In genomic region chr9:124078641-124079040, GRCh38 we compare ENCODE assay signal across 13 cellular contexts.
DNase-seq lines count a peak whose midpoint lies in the region; ATAC-seq and TF ChIP-seq lines count a peak whose summit lies in the region.
"Had no signal": no experiment of that assay in that cellular context is flagged by ENCODE, and none has a peak within 500 bp of the region (broad histone marks: within the 10 kb centered on the region; RNA-seq: fewer than 3 reads in every experiment).

No MANE protein-coding gene starts in this region.

- no peaks in the 10 kb centered on the region for H3K36me3 ChIP-seq in mesendoderm (ENCODE audit: control insufficient read depth, insufficient read depth, low read length)
- H3K36me3 ChIP-seq in effector memory CD4-positive, alpha-beta T cell (ENCODE audit: control insufficient read depth, insufficient read depth, low read length) = no peaks in the 10 kb centered on the region

- H4K8ac ChIP-seq in mesendoderm (ENCODE audit: low read depth, low read length) = no peak overlapping the region

- H2BK15ac ChIP-seq in mesendoderm (replicated peaks; ENCODE audit: low read depth) = no peak overlapping the region

- H3K4me1 ChIP-seq in mesendoderm (ENCODE audit: control insufficient read depth, low read depth, low read length) = peaks cover 2% of the 10 kb centered on the region
- H3K4me1 ChIP-seq in effector memory CD4-positive, alpha-beta T cell (ENCODE audit: control insufficient read depth, insufficient read depth, low read length, poor library complexity, severe bottlenecking) = no peaks in the 10 kb centered on the region

- peaks cover 0 to 6% (median 2%) of the 10 kb centered on the region in 7 donors for H3K9me3 Mint-ChIP-seq in CD14-positive monocyte

- H4K5ac ChIP-seq in mesendoderm (ENCODE audit: low read length) = no peak overlapping the region

- H2BK5ac ChIP-seq in mesendoderm (ENCODE audit: low read length) = no peak overlapping the region

- TF ChIP-seq CTCF in LNCaP clone FGC (IDR thresholded peaks at IDR 0.05; ENCODE audit: control insufficient read depth, extremely low read depth, insufficient read depth) (no peak), choroid plexus epithelial cell (conservative IDR thresholded peaks at IDR 0.05; ENCODE audit: low read depth, low read length) (no peak), CD14-positive monocyte (IDR thresholded peaks at IDR 0.05) (no peak)

- peak overlapping the region; percentile 42 for H3K4ac ChIP-seq in mesendoderm (ENCODE audit: low read depth, low read length)

- no peak overlapping the region for H3K56ac ChIP-seq in mesendoderm (ENCODE audit: low read length)

- no peak overlapping the region for H3K4me3 Mint-ChIP-seq in CD14-positive monocyte

- no peaks in the 10 kb centered on the region for H3K9me3 ChIP-seq in effector memory CD4-positive, alpha-beta T cell (ENCODE audit: control insufficient read depth, low read length)

- no peak overlapping the region for H3K18ac ChIP-seq in mesendoderm (ENCODE audit: low read length)

- no peak for ATAC-seq in HG02870 (IDR thresholded peaks at IDR 0.05; ENCODE audit: unreplicated experiment)

- H3K4me1 Mint-ChIP-seq in CD14-positive monocyte = peaks cover 10% of the 10 kb centered on the region

- H3K79me2 ChIP-seq in mesendoderm (ENCODE audit: control insufficient read depth, insufficient read depth, low read length) = no peaks in the 10 kb centered on the region

- H2BK120ac ChIP-seq in mesendoderm (ENCODE audit: low read depth, low read length) = no peak overlapping the region

- no peaks in the 10 kb centered on the region for H3K36me3 Mint-ChIP-seq in CD14-positive monocyte

- no peaks in the 10 kb centered on the region for H3K27me3 ChIP-seq in mesendoderm (ENCODE audit: insufficient read depth, low read length, poor library complexity)
- H3K27me3 ChIP-seq in effector memory CD4-positive, alpha-beta T cell (replicated peaks; ENCODE audit: control insufficient read depth, insufficient read depth, low read length, poor library complexity, severe bottlenecking) = no peaks in the 10 kb centered on the region

- peak; percentile 79 for DNase-seq in AG20443 (ENCODE audit: low spot score)
- peak; percentile 35 for DNase-seq in LNCaP clone FGC (ENCODE audit: low read depth)
- peak; percentile 56 for DNase-seq in choroid plexus epithelial cell (ENCODE audit: low read depth)
- peak; percentile 74 for DNase-seq in mesendoderm
- no peak for DNase-seq in stimulated activated CD4-positive, alpha-beta T cell treated with anti-CD3 and anti-CD28 coated beads, Interleukin-4, amount 100 ng/mL, for 24 hours
- DNase-seq in effector memory CD4-positive, alpha-beta T cell = no peak
- DNase-seq in CD14-positive monocyte (ENCODE audit: low spot score) = no peak
- DNase-seq: activated CD8-positive, alpha-beta memory T cell treated with anti-CD3 and anti-CD28 coated beads, Interleukin-2, amount 50 U/mL, for 48 hours; cerebellar nuclear complex; NCI-H526 treated with DMSO at 0.1 percent for 48 hours had no signal

- H3K9ac ChIP-seq in mesendoderm (ENCODE audit: low read length) = no peak overlapping the region
- H3K9ac ChIP-seq: KMS-11 had no signal

- H3K79me1 ChIP-seq in mesendoderm (ENCODE audit: low read length) = no peaks in the 10 kb centered on the region

- WGBS in mesendoderm (ENCODE audit: extremely low coverage, insufficient coverage, low lambda C conversion rate) = no CpG with 5 or more reads among the region's 4 CpGs

- no peak overlapping the region for H3K23ac ChIP-seq in mesendoderm (ENCODE audit: low read length)

- H3K27me3 Mint-ChIP-seq in CD14-positive monocyte (ENCODE audit: low read depth in 3 of 3) = peaks cover 7 to 13% (median 10%) of the 10 kb centered on the region in 3 donors

- intact Hi-C loops in CD14-positive monocyte (cut with micrococcal nuclease) = no loop called here

- no peak overlapping the region for H3K27ac Mint-ChIP-seq in CD14-positive monocyte

- H3K27ac ChIP-seq in mesendoderm (ENCODE audit: low read depth, low read length) = no peak overlapping the region
- no peak overlapping the region for H3K27ac ChIP-seq in effector memory CD4-positive, alpha-beta T cell (ENCODE audit: insufficient read depth, low read length, poor library complexity, severe bottlenecking)
- H3K27ac ChIP-seq: C4-2B, KMS-11 had no signal

- H2AK5ac ChIP-seq in mesendoderm (ENCODE audit: low read length) = no peak overlapping the region

- H3K4me3 ChIP-seq in LNCaP clone FGC (ENCODE audit: low read depth, low read length) (no peak overlapping the region), choroid plexus epithelial cell (ENCODE audit: low read depth, low read length) (no peak overlapping the region), mesendoderm (ENCODE audit: low read length) (no peak overlapping the region)
- H3K4me3 ChIP-seq in effector memory CD4-positive, alpha-beta T cell (ENCODE audit: insufficient read depth, low read depth, low read length, poor library complexity, severe bottlenecking) = no peak overlapping the region

- no peak overlapping the region for H3K4me2 ChIP-seq in mesendoderm (ENCODE audit: low read length)
- H3K4me2 ChIP-seq: KMS-11 had no signal

Comparison
In these comparisons a context has a peak if more than half of its experiments do, and no peak if none do; other contexts are left out.
1. DNase-seq: peak in AG20443 (single experiment), LNCaP clone FGC (single experiment), choroid plexus epithelial cell (single experiment) and mesendoderm (single experiment); none in stimulated activated CD4-positive, alpha-beta T cell treated with anti-CD3 and anti-CD28 coated beads, Interleukin-4, amount 100 ng/mL, for 24 hours (single experiment), effector memory CD4-positive, alpha-beta T cell (0 of 3) and CD14-positive monocyte (single experiment).